1 cellular context compared by ENCODE assay signal in genomic region chr2:36966370-36967235, GRCh38.
TF ChIP-seq lines count a peak whose summit lies in the region.

STRN (minus strand) TSS chr2:36966536; CDS start chr2:36966463, 73 bp downstream.

TF ChIP-seq in HepG2, 621 proteins besides CTCF, POLR2A, EP300 and RAD21 (continued from another document):
- TF ChIP-seq ZBTB33 (CRISPR knock-in tag; IDR thresholded peaks at IDR 0.05) = no peak
- 0 out of 2 replicates have a peak, but pooled peaks have one; percentile 77 for TF ChIP-seq ZFYVE20 (CRISPR knock-in tag; IDR thresholded peaks at IDR 0.05; ENCODE audit: borderline replicate concordance, low read depth)
